In the genomic region with DNA sequence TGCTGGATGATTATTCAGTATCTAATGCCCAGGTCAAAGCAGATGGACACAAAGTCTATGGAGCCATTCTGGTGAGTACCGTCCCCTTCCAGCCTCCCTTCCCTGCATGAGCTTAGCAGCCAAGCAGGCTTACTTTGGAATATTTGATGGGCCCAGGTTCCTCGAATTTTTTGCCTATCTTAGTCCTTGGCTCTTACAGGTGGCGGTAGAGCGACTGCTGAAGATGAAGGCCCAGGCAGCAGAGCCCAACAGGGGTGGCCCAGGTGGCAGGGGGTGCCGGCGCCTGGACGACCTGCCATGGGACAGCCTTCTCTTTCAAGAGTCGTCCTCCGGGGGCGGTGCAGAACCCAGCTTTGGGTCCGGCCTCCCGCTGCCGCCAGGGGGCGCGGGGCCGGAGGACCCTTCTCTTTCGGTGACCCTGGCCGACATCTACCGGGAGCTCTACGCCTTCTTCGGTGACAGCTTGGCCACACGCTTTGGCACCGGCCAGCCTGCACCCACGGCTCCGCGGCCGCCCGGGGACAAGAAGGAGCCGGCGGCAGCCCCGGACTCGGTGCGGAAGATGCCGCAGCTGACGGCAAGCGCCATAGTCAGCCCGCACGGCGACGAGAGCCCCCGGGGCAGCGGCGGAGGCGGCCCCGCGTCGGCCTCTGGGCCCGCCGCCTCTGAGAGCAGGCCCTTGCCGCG, we compare ENCODE assay signal across 1 cellular context.
TF ChIP-seq lines count a peak whose summit lies in the region.

No MANE protein-coding gene starts in this region.

TF ChIP-seq in GM12878, 131 proteins besides CTCF, POLR2A, EP300 and RAD21 (continues in another document):
- TF ChIP-seq HCFC1 (IDR thresholded peaks at IDR 0.05; ENCODE audit: low read length) (no peak), ETV6 (conservative IDR thresholded peaks at IDR 0.05 in 1 of 2, IDR thresholded peaks at IDR 0.05 in 1 of 2; ENCODE audit: borderline replicate concordance in 1 of 2, low read depth in 1 of 2) (no peak), PAX5 (IDR thresholded peaks at IDR 0.05; ENCODE audit: borderline replicate concordance, low read depth, low read length) (no peak), SREBF1 (IDR thresholded peaks at IDR 0.05; ENCODE audit: low read length) (no peak), DPF2 (IDR thresholded peaks at IDR 0.05) (no peak; the same call in 1 of the 2 replicates), CHD1 (IDR thresholded peaks at IDR 0.05; ENCODE audit: low read depth, low read length) (no peak), TCF3 (IDR thresholded peaks at IDR 0.05; ENCODE audit: borderline replicate concordance, insufficient read depth, low read depth, low read length) (peak; percentile 30; the same call in 1 of the 2 replicates), BHLHE40 (IDR thresholded peaks at IDR 0.05; ENCODE audit: borderline replicate concordance in 1 of 2, low read depth in 2 of 2, low read length in 1 of 2) (peak; percentile 17 to 26; a peak in 1 of 4 replicates), POU2F2 (IDR thresholded peaks at IDR 0.05; ENCODE audit: borderline replicate concordance, low read depth, low read length) (no peak; the same call in 2 of the 3 replicates), BCL11A (IDR thresholded peaks at IDR 0.05; ENCODE audit: low read depth, low read length) (no peak), STAT1 (conservative IDR thresholded peaks at IDR 0.05) (0 out of 2 replicates have a peak, but pooled peaks have one; percentile 17), ZNF217 (IDR thresholded peaks at IDR 0.05) (peak; percentile 69; the same call in 1 of the 2 replicates), CBX5 (IDR thresholded peaks at IDR 0.05; ENCODE audit: low read depth) (peak; percentile 41; the same call in 1 of the 2 replicates), ZNF24 (IDR thresholded peaks at IDR 0.05) (no peak), ZNF384 (IDR thresholded peaks at IDR 0.05; ENCODE audit: borderline replicate concordance, low read depth, low read length) (no peak), STAT3 (IDR thresholded peaks at IDR 0.05; ENCODE audit: low read depth, low read length) (no peak), NBN (IDR thresholded peaks at IDR 0.05) (peak; percentile 19; the same call in 1 of the 2 replicates), ZNF274 (IDR thresholded peaks at IDR 0.05; ENCODE audit: insufficient read depth, insufficient read length) (no peak), ZNF622 (IDR thresholded peaks at IDR 0.05) (no peak), ESRRA (IDR thresholded peaks at IDR 0.05; ENCODE audit: low read length) (no peak), POLR2AphosphoS5 (IDR thresholded peaks at IDR 0.05; ENCODE audit: low read length) (no peak), CREB1 (IDR thresholded peaks at IDR 0.05; ENCODE audit: low read depth) (0 out of 2 replicates have a peak, but pooled peaks have one; percentile 47), ZSCAN29 (IDR thresholded peaks at IDR 0.05) (no peak), PAX8 (IDR thresholded peaks at IDR 0.05) (no peak), ZNF207 (IDR thresholded peaks at IDR 0.05; ENCODE audit: borderline replicate concordance) (0 out of 2 replicates have a peak, but pooled peaks have one; percentile 52), ZBTB4 (CRISPR knock-in tag; IDR thresholded peaks at IDR 0.05) (no peak), FOXK2 (IDR thresholded peaks at IDR 0.05) (no peak), RFX5 (IDR thresholded peaks at IDR 0.05; ENCODE audit: low read depth, low read length) (no peak), NR2C2 (IDR thresholded peaks at IDR 0.05; ENCODE audit: borderline replicate concordance, control insufficient read depth, insufficient read length, low read depth) (no peak), KLF5 (IDR thresholded peaks at IDR 0.05; ENCODE audit: partially characterized antibody) (no peak), NR2C1 (IDR thresholded peaks at IDR 0.05) (peak; percentile 39; the same call in 1 of the 2 replicates), SPI1 (IDR thresholded peaks at IDR 0.05; ENCODE audit: borderline replicate concordance, insufficient read depth, low read depth, low read length) (no peak), RB1 (IDR thresholded peaks at IDR 0.05; ENCODE audit: borderline replicate concordance) (no peak; the same call in 1 of the 2 replicates), RCOR1 (conservative IDR thresholded peaks at IDR 0.05; ENCODE audit: low read depth, low read length) (no peak), RBBP5 (conservative IDR thresholded peaks at IDR 0.05) (no peak), CREM (IDR thresholded peaks at IDR 0.05; ENCODE audit: low read depth) (peak; percentile 23; the same call in 1 of the 2 replicates), SMARCA5 (IDR thresholded peaks at IDR 0.05) (peak; percentile 98; the same call in 1 of the 2 replicates)
- TF ChIP-seq, protein P1, sequence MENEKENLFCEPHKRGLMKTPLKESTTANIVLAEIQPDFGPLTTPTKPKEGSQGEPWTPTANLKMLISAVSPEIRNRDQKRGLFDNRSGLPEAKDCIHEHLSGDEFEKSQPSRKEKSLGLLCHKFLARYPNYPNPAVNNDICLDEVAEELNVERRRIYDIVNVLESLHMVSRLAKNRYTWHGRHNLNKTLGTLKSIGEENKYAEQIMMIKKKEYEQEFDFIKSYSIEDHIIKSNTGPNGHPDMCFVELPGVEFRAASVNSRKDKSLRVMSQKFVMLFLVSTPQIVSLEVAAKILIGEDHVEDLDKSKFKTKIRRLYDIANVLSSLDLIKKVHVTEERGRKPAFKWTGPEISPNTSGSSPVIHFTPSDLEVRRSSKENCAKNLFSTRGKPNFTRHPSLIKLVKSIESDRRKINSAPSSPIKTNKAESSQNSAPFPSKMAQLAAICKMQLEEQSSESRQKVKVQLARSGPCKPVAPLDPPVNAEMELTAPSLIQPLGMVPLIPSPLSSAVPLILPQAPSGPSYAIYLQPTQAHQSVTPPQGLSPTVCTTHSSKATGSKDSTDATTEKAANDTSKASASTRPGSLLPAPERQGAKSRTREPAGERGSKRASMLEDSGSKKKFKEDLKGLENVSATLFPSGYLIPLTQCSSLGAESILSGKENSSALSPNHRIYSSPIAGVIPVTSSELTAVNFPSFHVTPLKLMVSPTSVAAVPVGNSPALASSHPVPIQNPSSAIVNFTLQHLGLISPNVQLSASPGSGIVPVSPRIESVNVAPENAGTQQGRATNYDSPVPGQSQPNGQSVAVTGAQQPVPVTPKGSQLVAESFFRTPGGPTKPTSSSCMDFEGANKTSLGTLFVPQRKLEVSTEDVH (IDR thresholded peaks at IDR 0.05; ENCODE audit: low read depth, partially characterized antibody): no peak
- TF ChIP-seq, protein P2, sequence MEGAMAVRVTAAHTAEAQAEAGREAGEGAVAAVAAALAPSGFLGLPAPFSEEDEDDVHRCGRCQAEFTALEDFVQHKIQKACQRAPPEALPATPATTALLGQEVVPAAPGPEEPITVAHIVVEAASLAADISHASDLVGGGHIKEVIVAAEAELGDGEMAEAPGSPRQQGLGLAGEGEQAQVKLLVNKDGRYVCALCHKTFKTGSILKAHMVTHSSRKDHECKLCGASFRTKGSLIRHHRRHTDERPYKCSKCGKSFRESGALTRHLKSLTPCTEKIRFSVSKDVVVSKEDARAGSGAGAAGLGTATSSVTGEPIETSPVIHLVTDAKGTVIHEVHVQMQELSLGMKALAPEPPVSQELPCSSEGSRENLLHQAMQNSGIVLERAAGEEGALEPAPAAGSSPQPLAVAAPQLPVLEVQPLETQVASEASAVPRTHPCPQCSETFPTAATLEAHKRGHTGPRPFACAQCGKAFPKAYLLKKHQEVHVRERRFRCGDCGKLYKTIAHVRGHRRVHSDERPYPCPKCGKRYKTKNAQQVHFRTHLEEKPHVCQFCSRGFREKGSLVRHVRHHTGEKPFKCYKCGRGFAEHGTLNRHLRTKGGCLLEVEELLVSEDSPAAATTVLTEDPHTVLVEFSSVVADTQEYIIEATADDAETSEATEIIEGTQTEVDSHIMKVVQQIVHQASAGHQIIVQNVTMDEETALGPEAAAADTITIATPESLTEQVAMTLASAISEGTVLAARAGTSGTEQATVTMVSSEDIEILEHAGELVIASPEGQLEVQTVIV (IDR thresholded peaks at IDR 0.05; ENCODE audit: borderline replicate concordance, partially characterized antibody): no peak
- TF ChIP-seq, protein P3, sequence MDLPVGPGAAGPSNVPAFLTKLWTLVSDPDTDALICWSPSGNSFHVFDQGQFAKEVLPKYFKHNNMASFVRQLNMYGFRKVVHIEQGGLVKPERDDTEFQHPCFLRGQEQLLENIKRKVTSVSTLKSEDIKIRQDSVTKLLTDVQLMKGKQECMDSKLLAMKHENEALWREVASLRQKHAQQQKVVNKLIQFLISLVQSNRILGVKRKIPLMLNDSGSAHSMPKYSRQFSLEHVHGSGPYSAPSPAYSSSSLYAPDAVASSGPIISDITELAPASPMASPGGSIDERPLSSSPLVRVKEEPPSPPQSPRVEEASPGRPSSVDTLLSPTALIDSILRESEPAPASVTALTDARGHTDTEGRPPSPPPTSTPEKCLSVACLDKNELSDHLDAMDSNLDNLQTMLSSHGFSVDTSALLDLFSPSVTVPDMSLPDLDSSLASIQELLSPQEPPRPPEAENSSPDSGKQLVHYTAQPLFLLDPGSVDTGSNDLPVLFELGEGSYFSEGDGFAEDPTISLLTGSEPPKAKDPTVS (IDR thresholded peaks at IDR 0.05; ENCODE audit: low read depth, low read length): no peak
- TF ChIP-seq, protein P4, sequence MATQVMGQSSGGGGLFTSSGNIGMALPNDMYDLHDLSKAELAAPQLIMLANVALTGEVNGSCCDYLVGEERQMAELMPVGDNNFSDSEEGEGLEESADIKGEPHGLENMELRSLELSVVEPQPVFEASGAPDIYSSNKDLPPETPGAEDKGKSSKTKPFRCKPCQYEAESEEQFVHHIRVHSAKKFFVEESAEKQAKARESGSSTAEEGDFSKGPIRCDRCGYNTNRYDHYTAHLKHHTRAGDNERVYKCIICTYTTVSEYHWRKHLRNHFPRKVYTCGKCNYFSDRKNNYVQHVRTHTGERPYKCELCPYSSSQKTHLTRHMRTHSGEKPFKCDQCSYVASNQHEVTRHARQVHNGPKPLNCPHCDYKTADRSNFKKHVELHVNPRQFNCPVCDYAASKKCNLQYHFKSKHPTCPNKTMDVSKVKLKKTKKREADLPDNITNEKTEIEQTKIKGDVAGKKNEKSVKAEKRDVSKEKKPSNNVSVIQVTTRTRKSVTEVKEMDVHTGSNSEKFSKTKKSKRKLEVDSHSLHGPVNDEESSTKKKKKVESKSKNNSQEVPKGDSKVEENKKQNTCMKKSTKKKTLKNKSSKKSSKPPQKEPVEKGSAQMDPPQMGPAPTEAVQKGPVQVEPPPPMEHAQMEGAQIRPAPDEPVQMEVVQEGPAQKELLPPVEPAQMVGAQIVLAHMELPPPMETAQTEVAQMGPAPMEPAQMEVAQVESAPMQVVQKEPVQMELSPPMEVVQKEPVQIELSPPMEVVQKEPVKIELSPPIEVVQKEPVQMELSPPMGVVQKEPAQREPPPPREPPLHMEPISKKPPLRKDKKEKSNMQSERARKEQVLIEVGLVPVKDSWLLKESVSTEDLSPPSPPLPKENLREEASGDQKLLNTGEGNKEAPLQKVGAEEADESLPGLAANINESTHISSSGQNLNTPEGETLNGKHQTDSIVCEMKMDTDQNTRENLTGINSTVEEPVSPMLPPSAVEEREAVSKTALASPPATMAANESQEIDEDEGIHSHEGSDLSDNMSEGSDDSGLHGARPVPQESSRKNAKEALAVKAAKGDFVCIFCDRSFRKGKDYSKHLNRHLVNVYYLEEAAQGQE (IDR thresholded peaks at IDR 0.05; ENCODE audit: low read depth, low read length): no peak
- TF ChIP-seq, protein P5, sequence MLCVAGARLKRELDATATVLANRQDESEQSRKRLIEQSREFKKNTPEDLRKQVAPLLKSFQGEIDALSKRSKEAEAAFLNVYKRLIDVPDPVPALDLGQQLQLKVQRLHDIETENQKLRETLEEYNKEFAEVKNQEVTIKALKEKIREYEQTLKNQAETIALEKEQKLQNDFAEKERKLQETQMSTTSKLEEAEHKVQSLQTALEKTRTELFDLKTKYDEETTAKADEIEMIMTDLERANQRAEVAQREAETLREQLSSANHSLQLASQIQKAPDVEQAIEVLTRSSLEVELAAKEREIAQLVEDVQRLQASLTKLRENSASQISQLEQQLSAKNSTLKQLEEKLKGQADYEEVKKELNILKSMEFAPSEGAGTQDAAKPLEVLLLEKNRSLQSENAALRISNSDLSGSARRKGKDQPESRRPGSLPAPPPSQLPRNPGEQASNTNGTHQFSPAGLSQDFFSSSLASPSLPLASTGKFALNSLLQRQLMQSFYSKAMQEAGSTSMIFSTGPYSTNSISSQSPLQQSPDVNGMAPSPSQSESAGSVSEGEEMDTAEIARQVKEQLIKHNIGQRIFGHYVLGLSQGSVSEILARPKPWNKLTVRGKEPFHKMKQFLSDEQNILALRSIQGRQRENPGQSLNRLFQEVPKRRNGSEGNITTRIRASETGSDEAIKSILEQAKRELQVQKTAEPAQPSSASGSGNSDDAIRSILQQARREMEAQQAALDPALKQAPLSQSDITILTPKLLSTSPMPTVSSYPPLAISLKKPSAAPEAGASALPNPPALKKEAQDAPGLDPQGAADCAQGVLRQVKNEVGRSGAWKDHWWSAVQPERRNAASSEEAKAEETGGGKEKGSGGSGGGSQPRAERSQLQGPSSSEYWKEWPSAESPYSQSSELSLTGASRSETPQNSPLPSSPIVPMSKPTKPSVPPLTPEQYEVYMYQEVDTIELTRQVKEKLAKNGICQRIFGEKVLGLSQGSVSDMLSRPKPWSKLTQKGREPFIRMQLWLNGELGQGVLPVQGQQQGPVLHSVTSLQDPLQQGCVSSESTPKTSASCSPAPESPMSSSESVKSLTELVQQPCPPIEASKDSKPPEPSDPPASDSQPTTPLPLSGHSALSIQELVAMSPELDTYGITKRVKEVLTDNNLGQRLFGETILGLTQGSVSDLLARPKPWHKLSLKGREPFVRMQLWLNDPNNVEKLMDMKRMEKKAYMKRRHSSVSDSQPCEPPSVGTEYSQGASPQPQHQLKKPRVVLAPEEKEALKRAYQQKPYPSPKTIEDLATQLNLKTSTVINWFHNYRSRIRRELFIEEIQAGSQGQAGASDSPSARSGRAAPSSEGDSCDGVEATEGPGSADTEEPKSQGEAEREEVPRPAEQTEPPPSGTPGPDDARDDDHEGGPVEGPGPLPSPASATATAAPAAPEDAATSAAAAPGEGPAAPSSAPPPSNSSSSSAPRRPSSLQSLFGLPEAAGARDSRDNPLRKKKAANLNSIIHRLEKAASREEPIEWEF (IDR thresholded peaks at IDR 0.05; ENCODE audit: insufficient replicate concordance, low read depth, low read length): no peak
